Comparison of ENCODE assay signal across 12 cellular contexts in genomic region chr5:95725937-95726810, GRCh38. TPM values are rescaled to one million over a fixed set of nuclear protein-coding genes. Genes with fewer than 3 reads are reported as not detected.
DNase-seq lines count a peak whose midpoint lies in the region; ATAC-seq and TF ChIP-seq lines count a peak whose summit lies in the region.
"Had no signal": no experiment of that assay in that cellular context is flagged by ENCODE, and none has a peak within 500 bp of the region (broad histone marks: within the 10 kb centered on the region; RNA-seq: fewer than 3 reads in every experiment).

No MANE protein-coding gene starts in this region.

- no peak overlapping the region for H3K9ac ChIP-seq in colonic mucosa (ENCODE audit: low read depth in 2 of 2, low read length in 2 of 2)

- H3K9me3 ChIP-seq in colonic mucosa = no peaks in the 10 kb centered on the region

- H3K27me3 ChIP-seq in ACC112 (ENCODE audit: insufficient read depth, low read length) (no peaks in the 10 kb centered on the region), colonic mucosa (no peaks in the 10 kb centered on the region)

- H3K79me2 ChIP-seq in ACC112 (ENCODE audit: control insufficient read depth, insufficient read depth, low read length, unreplicated experiment) = peaks cover under 1% of the 10 kb centered on the region

- DNase-seq in MV-4-11 (lab: John Stamatoyannopoulos, UW) (peak; percentile 18), fibroblast of the conjunctiva (ENCODE audit: low read depth) (peak; percentile 43), HT-29 (ENCODE audit: low spot score) (no peak), NCI-H2029 (lab: John Stamatoyannopoulos, UW) (no peak), DMS 273 treated with DMSO at 0.1 percent for 48 hours (lab: John Stamatoyannopoulos, UW) (no peak), colonic mucosa (no peak)
- DNase-seq: activated T-cell treated with anti-CD3 and anti-CD28 coated beads, Interleukin-2, amount 50 U/mL, for 1 hour; NCI-H2081 treated with DMSO at 0.1 percent for 48 hours; stimulated activated CD4-positive, alpha-beta T cell treated with anti-CD3 and anti-CD28 coated beads, Interleukin-15, amount 100 ng/mL, for 24 hours had no signal

- H3K36me3 ChIP-seq in ACC112 (ENCODE audit: insufficient read depth, low read length) = no peaks in the 10 kb centered on the region
- H3K36me3 ChIP-seq in colonic mucosa = no peaks in the 10 kb centered on the region

- H3K4me3 ChIP-seq in ACC112 (ENCODE audit: low read depth, low read length) = peak overlapping the region; percentile 68
- no peak overlapping the region for H3K4me3 ChIP-seq in colonic mucosa

- peak overlapping the region; percentile 70 for H2AFZ ChIP-seq in ACC112 (ENCODE audit: low read length, unreplicated experiment)

- intact Hi-C loops in colonic mucosa (cut with DNase I) = no loop called here

- ATAC-seq in GM18909 (IDR thresholded peaks at IDR 0.05; ENCODE audit: poor library complexity, unreplicated experiment) = peak; percentile 33

- peaks cover 68% of the 10 kb centered on the region for H3K4me1 ChIP-seq in ACC112 (ENCODE audit: control insufficient read depth, insufficient read depth, low read length, unreplicated experiment)
- H3K4me1 ChIP-seq in colonic mucosa = no peaks in the 10 kb centered on the region

- H3K27ac ChIP-seq in ACC112 (ENCODE audit: low read depth, low read length) (peak overlapping the region; percentile 56), colonic mucosa (no peak overlapping the region)

- no peak for TF ChIP-seq CTCF in colonic mucosa (IDR thresholded peaks at IDR 0.05)

RNA-seq across cellular contexts. Expression of gene RHOBTB3, which starts 5.0 kb away (rescaled TPM):
- total RNA-seq in HT-29 (2014; rRNA removed; shearing (Covaris generic)) = 69.3 and 72.5 TPM in 2 replicates
- 10 to 100 TPM; 50.0 to 59.0 TPM for total RNA-seq in colonic mucosa

RNA-seq across cellular contexts. Expression of gene SPATA9, which starts 43.4 kb away (rescaled TPM):
- total RNA-seq in HT-29 (2014; rRNA removed; shearing (Covaris generic)) = not detected in 2 replicates
- under 1 TPM; 0.37 to 0.40 TPM for total RNA-seq in colonic mucosa
- total RNA-seq: SK-MEL-5 had no signal

Comparison
In these comparisons a context has a peak if more than half of its experiments do, and no peak if none do; other contexts are left out.
1. DNase-seq: peak in MV-4-11 (single experiment) and fibroblast of the conjunctiva (single experiment); none in HT-29 (single experiment), NCI-H2029 (single experiment), DMS 273 treated with DMSO at 0.1 percent for 48 hours (single experiment) and colonic mucosa (single experiment).